Comparison of ENCODE assay signal across 22 cellular contexts in the genomic region with DNA sequence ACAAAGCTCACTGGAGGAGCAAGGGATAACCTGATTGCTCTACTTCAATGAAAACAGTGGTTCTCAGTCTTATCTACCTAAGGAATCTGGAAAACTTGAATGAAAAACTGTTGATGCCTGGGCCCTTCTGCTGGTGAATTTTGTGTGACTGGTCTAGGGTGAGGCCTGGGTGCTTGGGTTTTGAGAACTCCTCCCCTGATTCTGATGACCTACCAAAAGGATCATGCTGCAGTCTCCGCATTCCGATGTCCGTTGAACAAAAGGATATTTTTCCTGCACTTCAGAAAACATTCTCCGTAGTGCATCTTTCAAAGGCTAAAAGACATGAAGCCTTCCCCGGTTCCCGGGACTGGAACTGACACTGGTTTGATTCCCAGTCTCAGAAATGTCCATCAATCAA.
"Had no signal": no experiment of that assay in that cellular context is flagged by ENCODE, and none has a peak within 500 bp of the region (broad histone marks: within the 10 kb centered on the region; RNA-seq: fewer than 3 reads in every experiment).

No MANE protein-coding gene starts in this region.

- ATAC-seq: heart right ventricle; left cardiac atrium; left lobe of liver; left ventricle myocardium superior; lower lobe of right lung; naive thymus-derived CD8-positive, alpha-beta T cell; right cardiac atrium; stimulated activated effector memory CD8-positive, alpha-beta T cell treated with anti-CD3 and anti-CD28 coated beads, Interleukin-12 subunit alpha, Interleukin-12 subunit beta, amount 100 ng/mL, for 72 hours had no signal

- H3K27me3 ChIP-seq: heart right ventricle, hepatocyte, sigmoid colon, spleen, suprapubic skin, tibial nerve, vagina had no signal

- FAIRE-seq: keratinocyte, small intestine had no signal

- H3K9me3 ChIP-seq: heart right ventricle, lower lobe of right lung, sigmoid colon, spleen, suprapubic skin, vagina had no signal

- H3K36me3 ChIP-seq: heart right ventricle, lower lobe of right lung, sigmoid colon, spleen, suprapubic skin, tibial nerve, vagina had no signal

- DNase-seq: heart right ventricle; kidney glomerular epithelial cell; left cardiac atrium; left ventricle myocardium superior; lower lobe of right lung; mammary epithelial cell; mesenchymal stem cell; naive thymus-derived CD8-positive, alpha-beta T cell; nucleus accumbens; right cardiac atrium; small intestine; spleen; stimulated activated CD4-positive, alpha-beta T cell treated with anti-CD3 and anti-CD28 coated beads, Interleukin-4, amount 100 ng/mL, for 24 hours; stimulated activated naive CD4-positive, alpha-beta T cell had no signal

- H3K4me1 ChIP-seq: sigmoid colon, suprapubic skin, tibial nerve, vagina had no signal

- H3K4me3 ChIP-seq: heart right ventricle, hepatocyte, lower lobe of right lung, sigmoid colon, spleen, suprapubic skin, tibial nerve, vagina had no signal

- H3K27ac ChIP-seq: heart right ventricle, hepatocyte, lower lobe of right lung, sigmoid colon, spleen, suprapubic skin, tibial nerve, vagina had no signal
